Comparison of ENCODE assay signal across 10 cellular contexts in genomic region chr14:50320279-50320678, GRCh38. TPM values are rescaled to one million over a fixed set of nuclear protein-coding genes. Genes with fewer than 3 reads are reported as not detected.
DNase-seq lines count a peak whose midpoint lies in the region; ATAC-seq and TF ChIP-seq lines count a peak whose summit lies in the region.
"Had no signal": no experiment of that assay in that cellular context is flagged by ENCODE, and none has a peak within 500 bp of the region (broad histone marks: within the 10 kb centered on the region; RNA-seq: fewer than 3 reads in every experiment).

No MANE protein-coding gene starts in this region.

- CTCF ChIA-PET in RWPE1 (lab: Yijun Ruan, JAX) = interaction anchor here (0.5 to 1.2 kb wide), 2 partner anchors 209 to 540 kb away, joined by 3 read pairs; no protein-coding TSS in a partner anchor

- H3K27me3 Mint-ChIP-seq in natural killer cell treated with Interleukin-12 subunit alpha and Interleukin-12 subunit beta and Interleukin-15 and Interleukin-18, amount 100 ng/mL, for 72 hours = no peaks in the 10 kb centered on the region
- H3K27me3 Mint-ChIP-seq in natural killer cell (ENCODE audit: low read depth in 2 of 2) (no peaks in the 10 kb centered on the region), endodermal cell (ENCODE audit: insufficient read depth) (no peaks in the 10 kb centered on the region)
- H3K27me3 Mint-ChIP-seq: brain had no signal

- H3K9me3 ChIP-seq in upper lobe of right lung = no peaks in the 10 kb centered on the region
- no peaks in the 10 kb centered on the region for H3K9me3 ChIP-seq in endodermal cell (ENCODE audit: control insufficient read depth, low read length)

- H3K27ac ChIP-seq in RWPE1 = peak overlapping the region; percentile 88
- peak overlapping the region; percentile 31 for H3K27ac ChIP-seq in upper lobe of right lung
- no peak overlapping the region for H3K27ac ChIP-seq in endodermal cell (ENCODE audit: low read depth, low read length)

- peaks cover 20% of the 10 kb centered on the region for H3K36me3 Mint-ChIP-seq in natural killer cell treated with Interleukin-12 subunit alpha and Interleukin-12 subunit beta and Interleukin-15 and Interleukin-18, amount 100 ng/mL, for 72 hours
- H3K36me3 Mint-ChIP-seq in natural killer cell (no peaks in the 10 kb centered on the region), endodermal cell (ENCODE audit: low read depth) (peaks cover 32% of the 10 kb centered on the region)

- H3K4me3 Mint-ChIP-seq in natural killer cell treated with Interleukin-12 subunit alpha and Interleukin-12 subunit beta and Interleukin-15 and Interleukin-18, amount 100 ng/mL, for 72 hours = no peak overlapping the region
- H3K4me3 Mint-ChIP-seq in natural killer cell (no peak overlapping the region), endodermal cell (no peak overlapping the region)
- H3K4me3 Mint-ChIP-seq: brain; CD8-positive, alpha-beta T cell had no signal

- POLR2A ChIA-PET in RWPE1 (lab: Yijun Ruan, JAX; ENCODE audit: low non-redundant PET) = no interaction called here

- peak; percentile 64 to 65 for ATAC-seq in natural killer cell treated with Interleukin-12 subunit alpha and Interleukin-12 subunit beta and Interleukin-15 and Interleukin-18, amount 100 ng/mL, for 72 hours
- ATAC-seq in natural killer cell = no peak
- peak; percentile 45 to 66 for ATAC-seq in left cardiac atrium
- no peak for ATAC-seq in upper lobe of right lung

- H3K9ac ChIP-seq in endodermal cell (ENCODE audit: extremely low read depth, low read length, poor library complexity, severe bottlenecking) = no peak overlapping the region

- H3K4me1 ChIP-seq in upper lobe of right lung (peaks cover 14% of the 10 kb centered on the region), endodermal cell (ENCODE audit: control insufficient read depth, insufficient read depth, low read length) (no peaks in the 10 kb centered on the region)

- H3K27me3 ChIP-seq in upper lobe of right lung (no peaks in the 10 kb centered on the region), endodermal cell (ENCODE audit: control insufficient read depth, insufficient read depth, low read length, poor library complexity, severe bottlenecking) (no peaks in the 10 kb centered on the region)

- peak; percentile 69 for DNase-seq in natural killer cell treated with Interleukin-12 subunit alpha and Interleukin-12 subunit beta and Interleukin-15 and Interleukin-18, amount 100 ng/mL, for 72 hours (ENCODE audit: low spot score)
- DNase-seq in natural killer cell = no peak
- DNase-seq in RWPE1 (ENCODE audit: low spot score) = peak; percentile 54
- DNase-seq in left cardiac atrium = no peak
- no peak for DNase-seq in upper lobe of right lung
- no peak for DNase-seq in SW 1271 (lab: John Stamatoyannopoulos, UW)
- no peak for DNase-seq in NCI-H748 treated with DMSO at 0.1 percent for 48 hours (lab: John Stamatoyannopoulos, UW)
- DNase-seq in endodermal cell = no peak

- intact Hi-C loops in natural killer cell (cut with micrococcal nuclease) = loop anchor here (2.0 to 10.0 kb wide), 2 partner anchors 77 to 455 kb away; partner anchors contain the start of gene CDKL1
- intact Hi-C loops in left cardiac atrium (cut with DNase I) = no loop called here
- intact Hi-C loops in upper lobe of right lung (cut with DNase I) = loop anchor here (10.0 kb wide), 1 partner anchor 215 kb away; the partner anchor contains the start of gene MAP4K5

- H3K4me1 Mint-ChIP-seq in natural killer cell treated with Interleukin-12 subunit alpha and Interleukin-12 subunit beta and Interleukin-15 and Interleukin-18, amount 100 ng/mL, for 72 hours (ENCODE audit: low read depth in 2 of 2) = peaks cover 23 to 33% of the 10 kb centered on the region in 2 donors
- peaks cover 4 to 16% of the 10 kb centered on the region in 2 donors for H3K4me1 Mint-ChIP-seq in natural killer cell
- H3K4me1 Mint-ChIP-seq in endodermal cell = peaks cover 7% of the 10 kb centered on the region

- 82 to 88% methylated on average over 8 of the region's 8 CpGs for WGBS in endodermal cell (ENCODE audit: insufficient coverage in 1 of 2, insufficient read length in 1 of 2), 2 experiments

- TF ChIP-seq CTCF in natural killer cell (IDR thresholded peaks at IDR 0.05) (no peak), RWPE1 (conservative IDR thresholded peaks at IDR 0.05; ENCODE audit: low read depth) (no peak), upper lobe of right lung (IDR thresholded peaks at IDR 0.05) (no peak), endodermal cell (conservative IDR thresholded peaks at IDR 0.05) (no peak)

- no peak overlapping the region for H3K27ac Mint-ChIP-seq in natural killer cell treated with Interleukin-12 subunit alpha and Interleukin-12 subunit beta and Interleukin-15 and Interleukin-18, amount 100 ng/mL, for 72 hours
- H3K27ac Mint-ChIP-seq in natural killer cell (no peak overlapping the region), endodermal cell (no peak overlapping the region)
- H3K27ac Mint-ChIP-seq: CD8-positive, alpha-beta T cell had no signal

- H3K36me3 ChIP-seq in upper lobe of right lung = peaks cover 15% of the 10 kb centered on the region
- H3K36me3 ChIP-seq in endodermal cell (ENCODE audit: control insufficient read depth, insufficient read depth, low read length) = peaks cover 15% of the 10 kb centered on the region

- H3K4me3 ChIP-seq in upper lobe of right lung (no peak overlapping the region), endodermal cell (ENCODE audit: low read length) (no peak overlapping the region)

- H3K9me3 Mint-ChIP-seq in natural killer cell treated with Interleukin-12 subunit alpha and Interleukin-12 subunit beta and Interleukin-15 and Interleukin-18, amount 100 ng/mL, for 72 hours = no peaks in the 10 kb centered on the region
- H3K9me3 Mint-ChIP-seq in natural killer cell (no peaks in the 10 kb centered on the region), endodermal cell (peaks cover 12% of the 10 kb centered on the region)
- H3K9me3 Mint-ChIP-seq: CD8-positive, alpha-beta T cell had no signal

RNA-seq across cellular contexts. Expression of gene DMAC2L, which starts 8.2 kb away (rescaled TPM):
- total RNA-seq in natural killer cell treated with Interleukin-12 subunit alpha and Interleukin-12 subunit beta and Interleukin-15 and Interleukin-18, amount 100 ng/mL, for 72 hours = 10 to 100 TPM; 14.9 to 16.6 TPM
- total RNA-seq in natural killer cell (10 to 100 TPM; 24.7 to 28.7 (median 25.0) TPM), left cardiac atrium (10 to 100 TPM; 14.4 to 20.2 TPM), upper lobe of right lung (16.0 TPM), endodermal cell (10 to 100 TPM; 15.3 to 16.6 TPM)
- polyA plus RNA-seq in endodermal cell (2013, experiment 1 of 2) = 16.2 TPM
- polyA plus RNA-seq in endodermal cell (2013, experiment 2 of 2) = 12.4 TPM

RNA-seq across cellular contexts. Expression of gene L2HGDH, which starts 8.2 kb away (rescaled TPM):
- total RNA-seq in natural killer cell treated with Interleukin-12 subunit alpha and Interleukin-12 subunit beta and Interleukin-15 and Interleukin-18, amount 100 ng/mL, for 72 hours = 10 to 100 TPM; 14.2 to 15.4 TPM
- total RNA-seq in natural killer cell (1 to 10 TPM; 4.2 to 5.6 (median 5.4) TPM), left cardiac atrium (1 to 10 TPM; 8.8 to 9.2 TPM), upper lobe of right lung (4.5 TPM), endodermal cell (10 to 100 TPM; 15.9 to 23.2 TPM)
- 9.5 TPM for polyA plus RNA-seq in endodermal cell (2013, experiment 1 of 2)
- polyA plus RNA-seq in endodermal cell (2013, experiment 2 of 2) = 8.9 TPM

Comparison
In these comparisons a context has a peak if more than half of its experiments do, and no peak if none do; other contexts are left out.
1. ATAC-seq: peak in natural killer cell treated with Interleukin-12 subunit alpha and Interleukin-12 subunit beta and Interleukin-15 and Interleukin-18, amount 100 ng/mL, for 72 hours (2 of 2) and left cardiac atrium (2 of 2); none in natural killer cell (0 of 3) and upper lobe of right lung (single experiment).
2. DNase-seq: peak in natural killer cell treated with Interleukin-12 subunit alpha and Interleukin-12 subunit beta and Interleukin-15 and Interleukin-18, amount 100 ng/mL, for 72 hours (single experiment) and RWPE1 (single experiment); none in natural killer cell (single experiment), left cardiac atrium (single experiment), upper lobe of right lung (single experiment), SW 1271 (0 of 2), NCI-H748 treated with DMSO at 0.1 percent for 48 hours (single experiment) and endodermal cell (single experiment).
3. intact Hi-C loops: an anchor here in natural killer cell (2.0 to 10.0 kb wide) and upper lobe of right lung (10.0 kb wide); none called in left cardiac atrium.